ENCODE assay signal across 2 cellular contexts in the genomic region with DNA sequence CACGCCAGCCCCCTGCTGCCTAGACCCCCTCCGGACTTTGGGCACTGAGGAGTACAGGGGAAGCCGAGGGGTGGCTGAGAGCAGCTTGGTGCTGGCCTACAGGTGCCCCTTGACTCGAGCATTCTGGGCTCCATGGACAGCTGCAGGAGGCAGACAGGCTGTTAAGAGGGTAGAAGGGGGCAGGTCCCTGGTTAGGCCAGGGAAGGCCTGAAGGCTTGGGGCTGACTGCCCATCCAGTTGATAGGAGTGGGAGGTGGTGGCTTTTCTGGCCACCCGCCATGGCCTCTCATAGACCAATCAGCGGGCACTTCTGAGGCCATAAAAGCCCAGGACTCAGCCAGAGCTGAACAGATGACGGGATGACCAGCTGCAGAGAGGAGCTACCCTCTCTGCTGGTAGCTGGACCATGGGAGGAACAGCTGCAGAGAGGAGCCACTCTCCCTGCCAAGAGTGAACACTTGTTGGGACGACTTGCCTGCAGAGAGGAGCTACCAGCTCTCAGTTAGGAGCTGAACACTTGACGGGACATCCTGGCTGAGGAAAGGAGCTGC.
TF ChIP-seq lines count a peak whose summit lies in the region.

No MANE protein-coding gene starts in this region.

TF ChIP-seq in SK-N-SH, 30 proteins besides CTCF, POLR2A, EP300 and RAD21 (continued from another document):
- TF ChIP-seq YY1 (IDR thresholded peaks at IDR 0.05; ENCODE audit: low read depth) (no peak), RCOR1 (IDR thresholded peaks at IDR 0.05; ENCODE audit: low read length) (no peak), TCF12 (IDR thresholded peaks at IDR 0.05) (no peak), MEF2A (IDR thresholded peaks at IDR 0.05; ENCODE audit: borderline replicate concordance, low read depth) (no peak), FOXM1 (IDR thresholded peaks at IDR 0.05; ENCODE audit: low read depth) (no peak), ELF1 (IDR thresholded peaks at IDR 0.05) (no peak), JUND (IDR thresholded peaks at IDR 0.05) (no peak), SMC3 (IDR thresholded peaks at IDR 0.05; ENCODE audit: low read depth, low read length) (no peak), EZH2phosphoT487 (IDR thresholded peaks at IDR 0.05; ENCODE audit: borderline replicate concordance, low read depth) (no peak), TAF1 (IDR thresholded peaks at IDR 0.05; ENCODE audit: borderline replicate concordance, low read depth, low read length) (no peak), SIN3A (IDR thresholded peaks at IDR 0.05; ENCODE audit: borderline replicate concordance, low read depth, low read length) (no peak)
- TF ChIP-seq, protein P1, sequence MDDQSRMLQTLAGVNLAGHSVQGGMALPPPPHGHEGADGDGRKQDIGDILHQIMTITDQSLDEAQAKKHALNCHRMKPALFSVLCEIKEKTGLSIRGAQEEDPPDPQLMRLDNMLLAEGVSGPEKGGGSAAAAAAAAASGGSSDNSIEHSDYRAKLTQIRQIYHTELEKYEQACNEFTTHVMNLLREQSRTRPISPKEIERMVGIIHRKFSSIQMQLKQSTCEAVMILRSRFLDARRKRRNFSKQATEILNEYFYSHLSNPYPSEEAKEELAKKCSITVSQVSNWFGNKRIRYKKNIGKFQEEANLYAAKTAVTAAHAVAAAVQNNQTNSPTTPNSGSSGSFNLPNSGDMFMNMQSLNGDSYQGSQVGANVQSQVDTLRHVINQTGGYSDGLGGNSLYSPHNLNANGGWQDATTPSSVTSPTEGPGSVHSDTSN (IDR thresholded peaks at IDR 0.05): no peak
- TF ChIP-seq, protein P2, sequence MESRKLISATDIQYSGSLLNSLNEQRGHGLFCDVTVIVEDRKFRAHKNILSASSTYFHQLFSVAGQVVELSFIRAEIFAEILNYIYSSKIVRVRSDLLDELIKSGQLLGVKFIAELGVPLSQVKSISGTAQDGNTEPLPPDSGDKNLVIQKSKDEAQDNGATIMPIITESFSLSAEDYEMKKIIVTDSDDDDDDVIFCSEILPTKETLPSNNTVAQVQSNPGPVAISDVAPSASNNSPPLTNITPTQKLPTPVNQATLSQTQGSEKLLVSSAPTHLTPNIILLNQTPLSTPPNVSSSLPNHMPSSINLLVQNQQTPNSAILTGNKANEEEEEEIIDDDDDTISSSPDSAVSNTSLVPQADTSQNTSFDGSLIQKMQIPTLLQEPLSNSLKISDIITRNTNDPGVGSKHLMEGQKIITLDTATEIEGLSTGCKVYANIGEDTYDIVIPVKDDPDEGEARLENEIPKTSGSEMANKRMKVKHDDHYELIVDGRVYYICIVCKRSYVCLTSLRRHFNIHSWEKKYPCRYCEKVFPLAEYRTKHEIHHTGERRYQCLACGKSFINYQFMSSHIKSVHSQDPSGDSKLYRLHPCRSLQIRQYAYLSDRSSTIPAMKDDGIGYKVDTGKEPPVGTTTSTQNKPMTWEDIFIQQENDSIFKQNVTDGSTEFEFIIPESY (IDR thresholded peaks at IDR 0.05; ENCODE audit: borderline replicate concordance, low read depth): no peak
- TF ChIP-seq, protein P3, sequence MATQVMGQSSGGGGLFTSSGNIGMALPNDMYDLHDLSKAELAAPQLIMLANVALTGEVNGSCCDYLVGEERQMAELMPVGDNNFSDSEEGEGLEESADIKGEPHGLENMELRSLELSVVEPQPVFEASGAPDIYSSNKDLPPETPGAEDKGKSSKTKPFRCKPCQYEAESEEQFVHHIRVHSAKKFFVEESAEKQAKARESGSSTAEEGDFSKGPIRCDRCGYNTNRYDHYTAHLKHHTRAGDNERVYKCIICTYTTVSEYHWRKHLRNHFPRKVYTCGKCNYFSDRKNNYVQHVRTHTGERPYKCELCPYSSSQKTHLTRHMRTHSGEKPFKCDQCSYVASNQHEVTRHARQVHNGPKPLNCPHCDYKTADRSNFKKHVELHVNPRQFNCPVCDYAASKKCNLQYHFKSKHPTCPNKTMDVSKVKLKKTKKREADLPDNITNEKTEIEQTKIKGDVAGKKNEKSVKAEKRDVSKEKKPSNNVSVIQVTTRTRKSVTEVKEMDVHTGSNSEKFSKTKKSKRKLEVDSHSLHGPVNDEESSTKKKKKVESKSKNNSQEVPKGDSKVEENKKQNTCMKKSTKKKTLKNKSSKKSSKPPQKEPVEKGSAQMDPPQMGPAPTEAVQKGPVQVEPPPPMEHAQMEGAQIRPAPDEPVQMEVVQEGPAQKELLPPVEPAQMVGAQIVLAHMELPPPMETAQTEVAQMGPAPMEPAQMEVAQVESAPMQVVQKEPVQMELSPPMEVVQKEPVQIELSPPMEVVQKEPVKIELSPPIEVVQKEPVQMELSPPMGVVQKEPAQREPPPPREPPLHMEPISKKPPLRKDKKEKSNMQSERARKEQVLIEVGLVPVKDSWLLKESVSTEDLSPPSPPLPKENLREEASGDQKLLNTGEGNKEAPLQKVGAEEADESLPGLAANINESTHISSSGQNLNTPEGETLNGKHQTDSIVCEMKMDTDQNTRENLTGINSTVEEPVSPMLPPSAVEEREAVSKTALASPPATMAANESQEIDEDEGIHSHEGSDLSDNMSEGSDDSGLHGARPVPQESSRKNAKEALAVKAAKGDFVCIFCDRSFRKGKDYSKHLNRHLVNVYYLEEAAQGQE (IDR thresholded peaks at IDR 0.05; ENCODE audit: low read depth, low read length): no peak
- TF ChIP-seq, protein P4, sequence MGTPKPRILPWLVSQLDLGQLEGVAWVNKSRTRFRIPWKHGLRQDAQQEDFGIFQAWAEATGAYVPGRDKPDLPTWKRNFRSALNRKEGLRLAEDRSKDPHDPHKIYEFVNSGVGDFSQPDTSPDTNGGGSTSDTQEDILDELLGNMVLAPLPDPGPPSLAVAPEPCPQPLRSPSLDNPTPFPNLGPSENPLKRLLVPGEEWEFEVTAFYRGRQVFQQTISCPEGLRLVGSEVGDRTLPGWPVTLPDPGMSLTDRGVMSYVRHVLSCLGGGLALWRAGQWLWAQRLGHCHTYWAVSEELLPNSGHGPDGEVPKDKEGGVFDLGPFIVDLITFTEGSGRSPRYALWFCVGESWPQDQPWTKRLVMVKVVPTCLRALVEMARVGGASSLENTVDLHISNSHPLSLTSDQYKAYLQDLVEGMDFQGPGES (IDR thresholded peaks at IDR 0.05; ENCODE audit: low read depth, low read length): no peak

TF ChIP-seq in SK-N-SH treated with all-trans-retinoic acid at 6 μM for 48 hours, 23 proteins besides CTCF, POLR2A, EP300 and RAD21:
- TF ChIP-seq, protein P5, sequence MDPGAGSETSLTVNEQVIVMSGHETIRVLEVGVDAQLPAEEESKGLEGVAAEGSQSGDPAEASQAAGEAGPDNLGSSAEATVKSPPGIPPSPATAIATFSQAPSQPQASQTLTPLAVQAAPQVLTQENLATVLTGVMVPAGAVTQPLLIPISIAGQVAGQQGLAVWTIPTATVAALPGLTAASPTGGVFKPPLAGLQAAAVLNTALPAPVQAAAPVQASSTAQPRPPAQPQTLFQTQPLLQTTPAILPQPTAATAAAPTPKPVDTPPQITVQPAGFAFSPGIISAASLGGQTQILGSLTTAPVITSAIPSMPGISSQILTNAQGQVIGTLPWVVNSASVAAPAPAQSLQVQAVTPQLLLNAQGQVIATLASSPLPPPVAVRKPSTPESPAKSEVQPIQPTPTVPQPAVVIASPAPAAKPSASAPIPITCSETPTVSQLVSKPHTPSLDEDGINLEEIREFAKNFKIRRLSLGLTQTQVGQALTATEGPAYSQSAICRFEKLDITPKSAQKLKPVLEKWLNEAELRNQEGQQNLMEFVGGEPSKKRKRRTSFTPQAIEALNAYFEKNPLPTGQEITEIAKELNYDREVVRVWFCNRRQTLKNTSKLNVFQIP (CRISPR knock-in tag; IDR thresholded peaks at IDR 0.05; ENCODE audit: borderline replicate concordance, low read depth): no peak
- no peak for TF ChIP-seq PPARA (CRISPR knock-in tag; IDR thresholded peaks at IDR 0.05; ENCODE audit: borderline replicate concordance)
- TF ChIP-seq ARNTL (CRISPR knock-in tag; IDR thresholded peaks at IDR 0.05; ENCODE audit: borderline replicate concordance, low read depth): no peak
- TF ChIP-seq, protein P6, sequence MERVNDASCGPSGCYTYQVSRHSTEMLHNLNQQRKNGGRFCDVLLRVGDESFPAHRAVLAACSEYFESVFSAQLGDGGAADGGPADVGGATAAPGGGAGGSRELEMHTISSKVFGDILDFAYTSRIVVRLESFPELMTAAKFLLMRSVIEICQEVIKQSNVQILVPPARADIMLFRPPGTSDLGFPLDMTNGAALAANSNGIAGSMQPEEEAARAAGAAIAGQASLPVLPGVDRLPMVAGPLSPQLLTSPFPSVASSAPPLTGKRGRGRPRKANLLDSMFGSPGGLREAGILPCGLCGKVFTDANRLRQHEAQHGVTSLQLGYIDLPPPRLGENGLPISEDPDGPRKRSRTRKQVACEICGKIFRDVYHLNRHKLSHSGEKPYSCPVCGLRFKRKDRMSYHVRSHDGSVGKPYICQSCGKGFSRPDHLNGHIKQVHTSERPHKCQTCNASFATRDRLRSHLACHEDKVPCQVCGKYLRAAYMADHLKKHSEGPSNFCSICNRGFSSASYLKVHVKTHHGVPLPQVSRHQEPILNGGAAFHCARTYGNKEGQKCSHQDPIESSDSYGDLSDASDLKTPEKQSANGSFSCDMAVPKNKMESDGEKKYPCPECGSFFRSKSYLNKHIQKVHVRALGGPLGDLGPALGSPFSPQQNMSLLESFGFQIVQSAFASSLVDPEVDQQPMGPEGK (CRISPR knock-in tag; IDR thresholded peaks at IDR 0.05; ENCODE audit: borderline replicate concordance): no peak
- no peak for TF ChIP-seq ZC3H10 (CRISPR knock-in tag; IDR thresholded peaks at IDR 0.05)
- no peak for TF ChIP-seq CSDC2 (CRISPR knock-in tag; IDR thresholded peaks at IDR 0.05)
- TF ChIP-seq, protein P7, sequence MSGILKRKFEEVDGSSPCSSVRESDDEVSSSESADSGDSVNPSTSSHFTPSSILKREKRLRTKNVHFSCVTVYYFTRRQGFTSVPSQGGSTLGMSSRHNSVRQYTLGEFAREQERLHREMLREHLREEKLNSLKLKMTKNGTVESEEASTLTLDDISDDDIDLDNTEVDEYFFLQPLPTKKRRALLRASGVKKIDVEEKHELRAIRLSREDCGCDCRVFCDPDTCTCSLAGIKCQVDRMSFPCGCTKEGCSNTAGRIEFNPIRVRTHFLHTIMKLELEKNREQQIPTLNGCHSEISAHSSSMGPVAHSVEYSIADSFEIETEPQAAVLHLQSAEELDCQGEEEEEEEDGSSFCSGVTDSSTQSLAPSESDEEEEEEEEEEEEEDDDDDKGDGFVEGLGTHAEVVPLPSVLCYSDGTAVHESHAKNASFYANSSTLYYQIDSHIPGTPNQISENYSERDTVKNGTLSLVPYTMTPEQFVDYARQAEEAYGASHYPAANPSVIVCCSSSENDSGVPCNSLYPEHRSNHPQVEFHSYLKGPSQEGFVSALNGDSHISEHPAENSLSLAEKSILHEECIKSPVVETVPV (CRISPR knock-in tag; IDR thresholded peaks at IDR 0.05): no peak
- TF ChIP-seq ISL1 (CRISPR knock-in tag; IDR thresholded peaks at IDR 0.05): no peak
- TF ChIP-seq TOX (CRISPR knock-in tag; IDR thresholded peaks at IDR 0.05; ENCODE audit: borderline replicate concordance): no peak
- TF ChIP-seq TCF4 (CRISPR knock-in tag; IDR thresholded peaks at IDR 0.05; ENCODE audit: borderline replicate concordance): no peak
